ENCODE assay signal across 33 cellular contexts in the genomic region with DNA sequence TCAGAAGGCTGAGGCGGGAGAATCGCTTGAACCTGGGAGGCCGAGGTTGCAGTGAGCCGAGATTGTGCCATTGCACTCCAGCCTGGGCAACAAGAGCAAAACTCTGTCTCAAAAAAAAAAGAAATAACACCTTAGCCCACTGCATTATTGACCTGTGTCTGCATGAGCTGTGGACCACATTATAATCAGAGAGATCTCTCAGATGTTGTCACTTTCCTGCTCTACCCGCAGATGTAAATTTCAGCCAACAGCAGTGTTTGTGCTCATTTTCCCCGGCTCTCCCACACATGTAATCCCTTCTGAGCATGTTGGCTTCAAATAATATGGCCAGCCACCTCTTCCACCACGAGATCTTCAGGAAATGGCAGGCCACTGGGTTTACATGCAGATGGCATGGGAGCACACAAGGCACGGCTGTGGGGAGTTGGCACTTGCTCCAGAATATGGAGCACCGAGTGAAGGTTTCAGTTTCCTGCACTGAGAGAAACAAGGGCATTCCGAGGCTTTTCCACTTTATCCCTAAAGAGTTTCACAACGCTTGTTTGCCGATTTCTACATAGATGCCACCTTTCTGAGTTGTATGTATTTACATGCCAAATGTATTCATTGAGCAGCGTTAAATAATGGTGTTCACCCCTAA. TPM values are rescaled to one million over a fixed set of nuclear protein-coding genes. Genes with fewer than 3 reads are reported as not detected.
"Had no signal": no experiment of that assay in that cellular context is flagged by ENCODE, and none has a peak within 500 bp of the region (broad histone marks: within the 10 kb centered on the region; RNA-seq: fewer than 3 reads in every experiment).

No MANE protein-coding gene starts in this region.

- H2AFZ ChIP-seq: PC-9 had no signal

- DNase-seq: activated B cell treated with CpG ODN at 0.5 μM for 24 hours; activated CD4-positive, alpha-beta memory T cell treated with anti-CD3 and anti-CD28 coated beads for 36 hours; activated CD4-positive, alpha-beta T cell treated with anti-CD3 and anti-CD28 coated beads for 4 hours; activated CD4-positive, alpha-beta T cell treated with anti-CD3 and anti-CD28 coated beads, Interleukin-2, amount 50 U/mL, for 1 hour; activated CD4-positive, CD25-positive, alpha-beta regulatory T cell treated with anti-CD3 and anti-CD28 coated beads, Interleukin-2, amount 50 U/mL, for 72 hours; activated CD8-positive, alpha-beta memory T cell treated with anti-CD3 and anti-CD28 coated beads, Interleukin-2, amount 50 U/mL, for 4 hours; activated gamma-delta T cell treated with Interleukin-2 at 50 U/mL for 16 hours; activated naive CD4-positive, alpha-beta T cell treated with anti-CD3 and anti-CD28 coated beads for 36 hours; activated naive CD8-positive, alpha-beta T cell treated with anti-CD3 and anti-CD28 coated beads, Interleukin-2, amount 50 U/mL, for 24 hours; activated T-cell treated with anti-CD3 and anti-CD28 coated beads for 4 hours; activated T-cell treated with anti-CD3 and anti-CD28 coated beads, Interleukin-2, amount 50 U/mL, for 4 hours; anterior cingulate cortex; caudate nucleus; NCI-H1105; NCI-H1417 treated with DMSO at 0.1 percent for 48 hours; NCI-H187 treated with DMSO at 0.1 percent for 48 hours; NCI-H2081 treated with DMSO at 0.1 percent for 48 hours; NCI-H226; NCI-H524 treated with DMSO at 0.1 percent for 48 hours; NK-92 treated with Interleukin-12 subunit alpha and Interleukin-12 subunit beta, amount 100 ng/mL, for 24 hours; PC-9; SIG-M5; T-cell; T-helper 17 cell; T-helper 9 cell had no signal

- ATAC-seq: activated naive CD8-positive, alpha-beta T cell treated with anti-CD3 and anti-CD28 coated beads, Interleukin-2, amount 50 U/mL, for 24 hours; activated T-cell treated with anti-CD3 and anti-CD28 coated beads, Interleukin-2, amount 50 U/mL, for 4 hours; Right ventricle myocardium inferior; SK-N-SH treated with all-trans-retinoic acid at 6 μM for 48 hours; T-cell; T-helper 17 cell had no signal

- H3K27ac ChIP-seq: PC-9, RWPE1, VCaP had no signal

- H3K4me2 ChIP-seq: PC-9 had no signal

- H3K4me3 ChIP-seq: PC-9 had no signal

RNA-seq across cellular contexts. Expression of a gene that starts 32.8 kb away (rescaled TPM):
- total RNA-seq: activated B cell treated with CpG ODN at 0.5 μM for 24 hours; activated CD4-positive, alpha-beta memory T cell treated with anti-CD3 and anti-CD28 coated beads for 36 hours; activated naive CD4-positive, alpha-beta T cell treated with anti-CD3 and anti-CD28 coated beads for 36 hours; activated T-cell treated with anti-CD3 and anti-CD28 coated beads, Interleukin-2, amount 50 U/mL, for 4 hours; bronchial epithelial cell; MCF 10A; NCI-H460; PC-9; SK-MEL-5; T-cell; T-helper 17 cell had no signal
